1 cellular context compared by ENCODE assay signal in the genomic region with DNA sequence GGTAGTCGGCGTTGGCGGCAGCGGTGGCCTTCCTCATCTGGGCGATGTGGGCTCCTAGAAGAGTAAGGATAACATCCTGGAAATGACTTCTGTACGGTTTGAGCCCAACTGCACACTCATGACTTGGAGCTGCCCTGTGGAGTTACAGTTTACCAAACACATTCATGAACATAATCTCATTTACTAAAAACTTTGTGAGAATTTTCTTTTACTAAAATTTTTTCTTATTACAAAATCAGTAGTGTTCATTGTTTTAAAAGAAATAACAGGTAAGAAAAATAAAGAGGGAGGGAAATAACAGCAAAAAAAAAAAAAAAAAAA.
TF ChIP-seq lines count a peak whose summit lies in the region.

No MANE protein-coding gene starts in this region.

TF ChIP-seq in GM23338, 12 proteins besides CTCF, POLR2A, EP300 and RAD21:
- TF ChIP-seq ZNF331 (CRISPR knock-in tag; IDR thresholded peaks at IDR 0.05; ENCODE audit: low read depth), result no peak
- TF ChIP-seq NANOG (IDR thresholded peaks at IDR 0.05; ENCODE audit: borderline replicate concordance), result no peak
- TF ChIP-seq, protein P1, sequence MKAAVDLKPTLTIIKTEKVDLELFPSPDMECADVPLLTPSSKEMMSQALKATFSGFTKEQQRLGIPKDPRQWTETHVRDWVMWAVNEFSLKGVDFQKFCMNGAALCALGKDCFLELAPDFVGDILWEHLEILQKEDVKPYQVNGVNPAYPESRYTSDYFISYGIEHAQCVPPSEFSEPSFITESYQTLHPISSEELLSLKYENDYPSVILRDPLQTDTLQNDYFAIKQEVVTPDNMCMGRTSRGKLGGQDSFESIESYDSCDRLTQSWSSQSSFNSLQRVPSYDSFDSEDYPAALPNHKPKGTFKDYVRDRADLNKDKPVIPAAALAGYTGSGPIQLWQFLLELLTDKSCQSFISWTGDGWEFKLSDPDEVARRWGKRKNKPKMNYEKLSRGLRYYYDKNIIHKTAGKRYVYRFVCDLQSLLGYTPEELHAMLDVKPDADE (IDR thresholded peaks at IDR 0.05), result no peak
- TF ChIP-seq POLR2AphosphoS5 (IDR thresholded peaks at IDR 0.05; ENCODE audit: low read depth), result no peak
- TF ChIP-seq JUNB (IDR thresholded peaks at IDR 0.05; ENCODE audit: unreplicated experiment), result no peak
- TF ChIP-seq, protein P2, sequence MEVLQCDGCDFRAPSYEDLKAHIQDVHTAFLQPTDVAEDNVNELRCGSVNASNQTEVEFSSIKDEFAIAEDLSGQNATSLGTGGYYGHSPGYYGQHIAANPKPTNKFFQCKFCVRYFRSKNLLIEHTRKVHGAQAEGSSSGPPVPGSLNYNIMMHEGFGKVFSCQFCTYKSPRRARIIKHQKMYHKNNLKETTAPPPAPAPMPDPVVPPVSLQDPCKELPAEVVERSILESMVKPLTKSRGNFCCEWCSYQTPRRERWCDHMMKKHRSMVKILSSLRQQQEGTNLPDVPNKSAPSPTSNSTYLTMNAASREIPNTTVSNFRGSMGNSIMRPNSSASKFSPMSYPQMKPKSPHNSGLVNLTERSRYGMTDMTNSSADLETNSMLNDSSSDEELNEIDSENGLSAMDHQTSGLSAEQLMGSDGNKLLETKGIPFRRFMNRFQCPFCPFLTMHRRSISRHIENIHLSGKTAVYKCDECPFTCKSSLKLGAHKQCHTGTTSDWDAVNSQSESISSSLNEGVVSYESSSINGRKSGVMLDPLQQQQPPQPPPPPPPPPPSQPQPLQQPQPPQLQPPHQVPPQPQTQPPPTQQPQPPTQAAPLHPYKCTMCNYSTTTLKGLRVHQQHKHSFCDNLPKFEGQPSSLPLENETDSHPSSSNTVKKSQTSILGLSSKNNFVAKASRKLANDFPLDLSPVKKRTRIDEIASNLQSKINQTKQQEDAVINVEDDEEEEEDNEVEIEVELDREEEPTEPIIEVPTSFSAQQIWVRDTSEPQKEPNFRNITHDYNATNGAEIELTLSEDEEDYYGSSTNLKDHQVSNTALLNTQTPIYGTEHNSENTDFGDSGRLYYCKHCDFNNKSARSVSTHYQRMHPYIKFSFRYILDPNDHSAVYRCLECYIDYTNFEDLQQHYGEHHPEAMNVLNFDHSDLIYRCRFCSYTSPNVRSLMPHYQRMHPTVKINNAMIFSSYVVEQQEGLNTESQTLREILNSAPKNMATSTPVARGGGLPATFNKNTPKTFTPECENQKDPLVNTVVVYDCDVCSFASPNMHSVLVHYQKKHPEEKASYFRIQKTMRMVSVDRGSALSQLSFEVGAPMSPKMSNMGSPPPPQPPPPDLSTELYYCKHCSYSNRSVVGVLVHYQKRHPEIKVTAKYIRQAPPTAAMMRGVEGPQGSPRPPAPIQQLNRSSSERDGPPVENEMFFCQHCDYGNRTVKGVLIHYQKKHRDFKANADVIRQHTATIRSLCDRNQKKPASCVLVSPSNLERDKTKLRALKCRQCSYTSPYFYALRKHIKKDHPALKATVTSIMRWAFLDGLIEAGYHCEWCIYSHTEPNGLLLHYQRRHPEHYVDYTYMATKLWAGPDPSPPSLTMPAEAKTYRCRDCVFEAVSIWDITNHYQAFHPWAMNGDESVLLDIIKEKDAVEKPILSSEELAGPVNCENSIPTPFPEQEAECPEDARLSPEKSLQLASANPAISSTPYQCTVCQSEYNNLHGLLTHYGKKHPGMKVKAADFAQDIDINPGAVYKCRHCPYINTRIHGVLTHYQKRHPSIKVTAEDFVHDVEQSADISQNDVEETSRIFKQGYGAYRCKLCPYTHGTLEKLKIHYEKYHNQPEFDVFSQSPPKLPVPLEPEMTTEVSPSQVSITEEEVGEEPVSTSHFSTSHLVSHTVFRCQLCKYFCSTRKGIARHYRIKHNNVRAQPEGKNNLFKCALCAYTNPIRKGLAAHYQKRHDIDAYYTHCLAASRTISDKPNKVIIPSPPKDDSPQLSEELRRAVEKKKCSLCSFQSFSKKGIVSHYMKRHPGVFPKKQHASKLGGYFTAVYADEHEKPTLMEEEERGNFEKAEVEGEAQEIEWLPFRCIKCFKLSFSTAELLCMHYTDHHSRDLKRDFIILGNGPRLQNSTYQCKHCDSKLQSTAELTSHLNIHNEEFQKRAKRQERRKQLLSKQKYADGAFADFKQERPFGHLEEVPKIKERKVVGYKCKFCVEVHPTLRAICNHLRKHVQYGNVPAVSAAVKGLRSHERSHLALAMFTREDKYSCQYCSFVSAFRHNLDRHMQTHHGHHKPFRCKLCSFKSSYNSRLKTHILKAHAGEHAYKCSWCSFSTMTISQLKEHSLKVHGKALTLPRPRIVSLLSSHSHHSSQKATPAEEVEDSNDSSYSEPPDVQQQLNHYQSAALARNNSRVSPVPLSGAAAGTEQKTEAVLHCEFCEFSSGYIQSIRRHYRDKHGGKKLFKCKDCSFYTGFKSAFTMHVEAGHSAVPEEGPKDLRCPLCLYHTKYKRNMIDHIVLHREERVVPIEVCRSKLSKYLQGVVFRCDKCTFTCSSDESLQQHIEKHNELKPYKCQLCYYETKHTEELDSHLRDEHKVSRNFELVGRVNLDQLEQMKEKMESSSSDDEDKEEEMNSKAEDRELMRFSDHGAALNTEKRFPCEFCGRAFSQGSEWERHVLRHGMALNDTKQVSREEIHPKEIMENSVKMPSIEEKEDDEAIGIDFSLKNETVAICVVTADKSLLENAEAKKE (CRISPR knock-in tag; IDR thresholded peaks at IDR 0.05), result no peak
- TF ChIP-seq EZH2phosphoT487 (IDR thresholded peaks at IDR 0.05; ENCODE audit: unreplicated experiment), result no peak
- no peak for TF ChIP-seq CREB1 (CRISPR knock-in tag; IDR thresholded peaks at IDR 0.05; ENCODE audit: low read depth)
- TF ChIP-seq STAT1 (IDR thresholded peaks at IDR 0.05; ENCODE audit: unreplicated experiment), result no peak
- no peak for TF ChIP-seq EZH2 (IDR thresholded peaks at IDR 0.05; ENCODE audit: low read depth, unreplicated experiment)
- TF ChIP-seq ZNF114 (CRISPR knock-in tag; IDR thresholded peaks at IDR 0.05), result no peak
- TF ChIP-seq, protein P3, sequence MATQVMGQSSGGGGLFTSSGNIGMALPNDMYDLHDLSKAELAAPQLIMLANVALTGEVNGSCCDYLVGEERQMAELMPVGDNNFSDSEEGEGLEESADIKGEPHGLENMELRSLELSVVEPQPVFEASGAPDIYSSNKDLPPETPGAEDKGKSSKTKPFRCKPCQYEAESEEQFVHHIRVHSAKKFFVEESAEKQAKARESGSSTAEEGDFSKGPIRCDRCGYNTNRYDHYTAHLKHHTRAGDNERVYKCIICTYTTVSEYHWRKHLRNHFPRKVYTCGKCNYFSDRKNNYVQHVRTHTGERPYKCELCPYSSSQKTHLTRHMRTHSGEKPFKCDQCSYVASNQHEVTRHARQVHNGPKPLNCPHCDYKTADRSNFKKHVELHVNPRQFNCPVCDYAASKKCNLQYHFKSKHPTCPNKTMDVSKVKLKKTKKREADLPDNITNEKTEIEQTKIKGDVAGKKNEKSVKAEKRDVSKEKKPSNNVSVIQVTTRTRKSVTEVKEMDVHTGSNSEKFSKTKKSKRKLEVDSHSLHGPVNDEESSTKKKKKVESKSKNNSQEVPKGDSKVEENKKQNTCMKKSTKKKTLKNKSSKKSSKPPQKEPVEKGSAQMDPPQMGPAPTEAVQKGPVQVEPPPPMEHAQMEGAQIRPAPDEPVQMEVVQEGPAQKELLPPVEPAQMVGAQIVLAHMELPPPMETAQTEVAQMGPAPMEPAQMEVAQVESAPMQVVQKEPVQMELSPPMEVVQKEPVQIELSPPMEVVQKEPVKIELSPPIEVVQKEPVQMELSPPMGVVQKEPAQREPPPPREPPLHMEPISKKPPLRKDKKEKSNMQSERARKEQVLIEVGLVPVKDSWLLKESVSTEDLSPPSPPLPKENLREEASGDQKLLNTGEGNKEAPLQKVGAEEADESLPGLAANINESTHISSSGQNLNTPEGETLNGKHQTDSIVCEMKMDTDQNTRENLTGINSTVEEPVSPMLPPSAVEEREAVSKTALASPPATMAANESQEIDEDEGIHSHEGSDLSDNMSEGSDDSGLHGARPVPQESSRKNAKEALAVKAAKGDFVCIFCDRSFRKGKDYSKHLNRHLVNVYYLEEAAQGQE (IDR thresholded peaks at IDR 0.05; ENCODE audit: unreplicated experiment), result no peak
